In genomic region chr22:39900306-39901227, GRCh38 we compare ENCODE assay signal across 9 cellular contexts. TPM values are rescaled to one million over a fixed set of nuclear protein-coding genes. Genes with fewer than 3 reads are reported as not detected.
A peak's percentile ranks its signal among the peaks of the same experiment; 100 is the strongest.
DNase-seq lines count a peak whose midpoint lies in the region; ATAC-seq and TF ChIP-seq lines count a peak whose summit lies in the region.
"Had no signal": no experiment of that assay in that cellular context is flagged by ENCODE, and none has a peak within 500 bp of the region (broad histone marks: within the 10 kb centered on the region; RNA-seq: fewer than 3 reads in every experiment).

GRAP2 (plus strand) TSS chr22:39901084; CDS start chr22:39947107, 46,023 bp downstream.

- H3K79me2 ChIP-seq in DND-41 (ENCODE audit: insufficient read depth, low read length): peaks cover 47% of the 10 kb centered on the region

- H3K27me3 ChIP-seq in DND-41 (ENCODE audit: insufficient read depth, low read length, poor library complexity): no peaks in the 10 kb centered on the region
- H3K27me3 ChIP-seq in effector memory CD4-positive, alpha-beta T cell (replicated peaks; ENCODE audit: control insufficient read depth, insufficient read depth, low read length, poor library complexity, severe bottlenecking): no peaks in the 10 kb centered on the region
- H3K27me3 ChIP-seq in colonic mucosa: no peaks in the 10 kb centered on the region
- H3K27me3 ChIP-seq: pancreas had no signal

- peaks cover 59% of the 10 kb centered on the region for H3K4me1 ChIP-seq in DND-41 (ENCODE audit: insufficient read depth, low read length)
- peaks cover 12% of the 10 kb centered on the region for H3K4me1 ChIP-seq in effector memory CD4-positive, alpha-beta T cell (ENCODE audit: control insufficient read depth, insufficient read depth, low read length, poor library complexity, severe bottlenecking)
- no peaks in the 10 kb centered on the region for H3K4me1 ChIP-seq in colonic mucosa
- H3K4me1 ChIP-seq: pancreas had no signal

- peak; percentile 99 for ATAC-seq in DND-41 (ENCODE audit: insufficient read depth, low read depth)
- peak; percentile 52 for ATAC-seq in HG02623 (IDR thresholded peaks at IDR 0.05; ENCODE audit: unreplicated experiment)
- no peak for ATAC-seq in HG03342 (IDR thresholded peaks at IDR 0.05; ENCODE audit: unreplicated experiment)

- H3K9me3 ChIP-seq in DND-41 (ENCODE audit: insufficient read depth, low read length, severe bottlenecking) (no peaks in the 10 kb centered on the region), colonic mucosa (no peaks in the 10 kb centered on the region)
- H3K9me3 ChIP-seq in effector memory CD4-positive, alpha-beta T cell (ENCODE audit: control insufficient read depth, low read length): no peaks in the 10 kb centered on the region
- H3K9me3 ChIP-seq: pancreas had no signal

- intact Hi-C loops in T-helper 2 cell treated with Interferon-gamma antibody and Interleukin-4, amounts not matched to agents 100 ng/mL and 5 ng/mL, for 36 hours (cut with micrococcal nuclease): loop anchor here (1.0 to 10.0 kb wide), 7 partner anchors 10 to 366 kb away; partner anchors contain the start of genes RPS19BP1, TMA7B and TNRC6B
- intact Hi-C loops in colonic mucosa (cut with DNase I): no loop called here

- DNase-seq in DND-41 (peak; percentile 88), colonic mucosa (no peak), NCI-H526 (lab: John Stamatoyannopoulos, UW) (no peak), D341Med (ENCODE audit: low spot score) (no peak)
- DNase-seq in effector memory CD4-positive, alpha-beta T cell: peak; percentile 56 to 67 (median 63)
- DNase-seq: pancreas had no signal

- TF ChIP-seq CTCF in DND-41 (IDR thresholded peaks at IDR 0.05; ENCODE audit: borderline replicate concordance, extremely low read depth, low read length, poor library complexity, severe bottlenecking) (no peak), colonic mucosa (IDR thresholded peaks at IDR 0.05) (no peak)

- peak within 1 kb of the TSS; percentile 64 for H2AFZ ChIP-seq in DND-41 (ENCODE audit: low read depth, low read length)

- H3K9ac ChIP-seq in DND-41 (ENCODE audit: low read depth, low read length) (peak within 1 kb of the TSS; percentile 60), colonic mucosa (ENCODE audit: low read depth in 2 of 2, low read length in 2 of 2) (no peak within 1 kb of the TSS)

- H3K4me3 ChIP-seq in DND-41 (ENCODE audit: low read depth in 1 of 2, low read length in 2 of 2): peak within 1 kb of the TSS; percentile 33 to 64
- peak within 1 kb of the TSS; percentile 65 for H3K4me3 ChIP-seq in effector memory CD4-positive, alpha-beta T cell (ENCODE audit: insufficient read depth, low read depth, low read length, poor library complexity, severe bottlenecking)
- H3K4me3 ChIP-seq in colonic mucosa: no peak within 1 kb of the TSS
- H3K4me3 ChIP-seq: pancreas had no signal

- peak within 1 kb of the TSS; percentile 70 for H3K4me2 ChIP-seq in DND-41 (ENCODE audit: insufficient read depth, low read length)

- H4K20me1 ChIP-seq in DND-41 (ENCODE audit: insufficient read depth, low read length): no peaks in the 10 kb centered on the region

- H3K27ac ChIP-seq in DND-41 (ENCODE audit: low read length) (peak within 1 kb of the TSS; percentile 92), colonic mucosa (no peak within 1 kb of the TSS)
- peak within 1 kb of the TSS; percentile 81 for H3K27ac ChIP-seq in effector memory CD4-positive, alpha-beta T cell (ENCODE audit: insufficient read depth, low read length, poor library complexity, severe bottlenecking)
- H3K27ac ChIP-seq: pancreas had no signal

- H3K36me3 ChIP-seq in DND-41 (ENCODE audit: insufficient read depth, low read length) (no peaks in the 10 kb centered on the region), colonic mucosa (no peaks in the 10 kb centered on the region)
- no peaks in the 10 kb centered on the region for H3K36me3 ChIP-seq in effector memory CD4-positive, alpha-beta T cell (ENCODE audit: control insufficient read depth, insufficient read depth, low read length)
- H3K36me3 ChIP-seq: pancreas had no signal

RNA-seq across cellular contexts. Expression of gene GRAP2, which starts in this region (rescaled TPM):
- 145 and 148 TPM in 2 replicates for total RNA-seq in T-helper 2 cell treated with Interferon-gamma antibody and Interleukin-4, amounts not matched to agents 100 ng/mL and 5 ng/mL, for 36 hours
- 1 to 10 TPM; 2.1 to 4.2 TPM for total RNA-seq in colonic mucosa

Comparison
In these comparisons a context has a peak if more than half of its experiments do, and no peak if none do; other contexts are left out.
1. RNA of gene GRAP2 (total RNA-seq): 145 to 148 TPM in T-helper 2 cell treated with Interferon-gamma antibody and Interleukin-4, amounts not matched to agents 100 ng/mL and 5 ng/mL, for 36 hours; 2.1 to 4.2 TPM in colonic mucosa; every median in the first group is over 10 times any median in the second.
2. DNase-seq: peak in DND-41 (single experiment) and effector memory CD4-positive, alpha-beta T cell (3 of 3); none in colonic mucosa (single experiment), NCI-H526 (0 of 2) and D341Med (single experiment).